In the genomic region with DNA sequence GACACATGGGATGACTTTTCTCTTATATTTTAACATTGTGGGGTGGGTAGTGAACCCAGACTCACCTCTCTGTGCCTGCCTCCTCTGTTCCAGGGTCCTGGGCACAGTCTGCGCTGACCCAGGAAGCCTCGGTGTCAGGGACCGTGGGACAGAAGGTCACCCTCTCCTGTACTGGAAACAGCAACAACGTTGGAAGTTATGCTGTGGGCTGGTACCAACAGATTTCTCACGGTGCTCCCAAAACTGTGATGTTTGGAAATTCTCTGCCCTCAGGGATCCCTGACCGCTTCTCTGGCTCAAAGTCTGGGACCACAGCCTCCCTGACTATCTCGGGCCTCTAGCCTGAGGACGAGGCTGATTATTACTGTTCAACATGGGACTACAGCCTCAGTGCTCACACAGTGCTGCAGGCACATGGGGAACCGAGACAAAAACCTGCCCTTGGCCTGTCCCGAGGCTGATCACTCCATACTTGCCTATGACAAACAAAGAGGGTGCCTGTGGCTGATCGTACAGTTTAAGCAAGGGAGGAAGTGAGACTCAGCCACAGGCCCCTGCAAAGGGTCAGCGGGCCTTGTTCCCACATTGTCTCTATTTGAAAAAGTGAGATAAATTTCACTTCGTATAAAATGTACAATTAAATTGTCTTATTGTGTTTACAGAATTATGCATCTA, we compare ENCODE assay signal across 17 cellular contexts. TPM values are rescaled to one million over a fixed set of nuclear protein-coding genes. Genes with fewer than 3 reads are reported as not detected.
A peak's percentile ranks its signal among the peaks of the same experiment; 100 is the strongest.
DNase-seq lines count a peak whose midpoint lies in the region; ATAC-seq, FAIRE-seq and TF ChIP-seq lines count a peak whose summit lies in the region.
"Had no signal": no experiment of that assay in that cellular context is flagged by ENCODE, and none has a peak within 500 bp of the region (broad histone marks: within the 10 kb centered on the region; RNA-seq: fewer than 3 reads in every experiment).

No MANE protein-coding gene starts in this region.

- H2AFZ ChIP-seq in MM.1S (ENCODE audit: low read length), result peak overlapping the region; percentile 34

- TF ChIP-seq CTCF in MM.1S (IDR thresholded peaks at IDR 0.05; ENCODE audit: low read length), result no peak

- no peaks in the 10 kb centered on the region for H3K9me3 Mint-ChIP-seq in memory B cell
- H3K9me3 Mint-ChIP-seq: activated T-helper 2 cell treated with anti-CD3 and anti-CD28 coated beads, Interferon-gamma antibody, Interleukin-2, Interleukin-4, amounts not matched to agents 10 μg/mL and 5 μg/mL and 100 μg/mL, durations not matched to agents 14 hours and 24 hours and 36 hours had no signal

- peak overlapping the region; percentile 93 for H3K27ac Mint-ChIP-seq in memory B cell
- H3K27ac Mint-ChIP-seq: activated T-helper 2 cell treated with anti-CD3 and anti-CD28 coated beads, Interferon-gamma antibody, Interleukin-2, Interleukin-4, amounts not matched to agents 10 μg/mL and 5 μg/mL and 100 μg/mL, durations not matched to agents 14 hours and 24 hours and 36 hours had no signal

- H4K20me1 ChIP-seq in MM.1S (ENCODE audit: insufficient read depth, low read length), result no peaks in the 10 kb centered on the region

- H3K79me2 ChIP-seq in MM.1S (ENCODE audit: low read length), result no peaks in the 10 kb centered on the region

- H3K4me2 ChIP-seq in MM.1S (ENCODE audit: low read depth, low read length), result peak overlapping the region; percentile 25

- H3K4me1 ChIP-seq in MM.1S (ENCODE audit: low read length), result peaks cover 39% of the 10 kb centered on the region
- H3K4me1 ChIP-seq: BE2C, breast epithelium had no signal

- FAIRE-seq in GM12891 (lab: Jason Lieb, UNC), result peak; percentile 98
- FAIRE-seq: endometrium had no signal

- no peaks in the 10 kb centered on the region for H3K9me2 ChIP-seq in MM.1S (replicated peaks; ENCODE audit: insufficient read depth, low read length)

- ATAC-seq in GM21576 (IDR thresholded peaks at IDR 0.05; ENCODE audit: unreplicated experiment) (peak; percentile 43), memory B cell (ENCODE audit: low read depth) (peak; percentile 26), GM18520 (IDR thresholded peaks at IDR 0.05; ENCODE audit: unreplicated experiment) (no peak)
- ATAC-seq: left lobe of liver had no signal

- H3K9me3 ChIP-seq in MM.1S (replicated peaks; ENCODE audit: insufficient read depth, low read length), result no peaks in the 10 kb centered on the region
- H3K9me3 ChIP-seq: BE2C, breast epithelium had no signal

- peak overlapping the region; percentile 19; the same call in 1 of the 2 replicates for H3K27ac ChIP-seq in MM.1S (ENCODE audit: low read length)
- H3K27ac ChIP-seq: breast epithelium had no signal

- no peaks in the 10 kb centered on the region for H3K36me3 ChIP-seq in MM.1S (replicated peaks; ENCODE audit: insufficient read depth, low read length)
- H3K36me3 ChIP-seq: BE2C, breast epithelium had no signal

- H3K9ac ChIP-seq in MM.1S (ENCODE audit: low read length), result no peak overlapping the region

- H3F3A ChIP-seq in MM.1S (ENCODE audit: insufficient read depth, low read length), result peaks cover 7% of the 10 kb centered on the region; the same call in 1 of the 2 replicates

- H3K4me3 Mint-ChIP-seq in memory B cell, result peak overlapping the region; percentile 71

- H3K27me3 ChIP-seq in MM.1S (replicated peaks; ENCODE audit: insufficient read depth, low read length), result no peaks in the 10 kb centered on the region
- H3K27me3 ChIP-seq: BE2C, breast epithelium had no signal

- H3K36me3 Mint-ChIP-seq in memory B cell, result peaks cover 4% of the 10 kb centered on the region

- H3K4me1 Mint-ChIP-seq in memory B cell, result peaks cover 46% of the 10 kb centered on the region

- H3K4me3 ChIP-seq in MM.1S (ENCODE audit: low read length), result no peak overlapping the region
- H3K4me3 ChIP-seq: breast epithelium had no signal

- DNase-seq in GM12891 (ENCODE audit: insufficient read length, low spot score) (no peak), MM.1S (no peak), memory B cell (ENCODE audit: low spot score in 2 of 2) (no peak), dermis blood vessel endothelial cell (no peak), SIG-M5 (lab: John Stamatoyannopoulos, UW) (no peak)
- no peak for DNase-seq in stimulated activated CD4-positive, alpha-beta T cell treated with anti-CD3 and anti-CD28 coated beads, Interleukin-1b, Interleukin-23, amount 100 ng/mL, for 48 hours
- DNase-seq: activated CD4-positive, alpha-beta T cell treated with anti-CD3 and anti-CD28 coated beads for 48 hours; BE2C; NCI-H187; NCI-H82; nucleus accumbens had no signal

- peak; percentile 62 for TF ChIP-seq POLR2A in GM12891 (IDR thresholded peaks at IDR 0.05; ENCODE audit: low read depth, low read length)

- H3K27me3 Mint-ChIP-seq in memory B cell, result no peaks in the 10 kb centered on the region

TF ChIP-seq in GM12891, 5 proteins besides CTCF, POLR2A, EP300 and RAD21:
- TF ChIP-seq TAF1 (IDR thresholded peaks at IDR 0.05; ENCODE audit: low read depth, low read length) (peak; percentile 53; the same call in 1 of the 2 replicates), SPI1 (IDR thresholded peaks at IDR 0.05; ENCODE audit: low read depth, low read length) (peak; percentile 98), POLR2AphosphoS5 (IDR thresholded peaks at IDR 0.05; ENCODE audit: low read depth, low read length) (no peak; the same call in 1 of the 2 replicates), POU2F2 (IDR thresholded peaks at IDR 0.05; ENCODE audit: low read depth, low read length) (peak; percentile 78; the same call in 1 of the 2 replicates), PAX5 (IDR thresholded peaks at IDR 0.05; ENCODE audit: insufficient read depth, low read length, severe bottlenecking) (no peak)
TF ChIP-seq in GM12891: peak in this region for 3.

RNA-seq across cellular contexts. Expression of a gene that starts 43.7 kb away (rescaled TPM):
- polyA plus RNA-seq in GM12891 (2012; ENCODE audit: low read depth, missing spikeins), result 12.7 TPM
- total RNA-seq in dermis blood vessel endothelial cell, result 24.4 and 29.6 TPM in 2 replicates
